In genomic region chr9:133421615-133422542, GRCh38 we compare ENCODE assay signal across 8 cellular contexts. TPM values are rescaled to one million over a fixed set of nuclear protein-coding genes. Genes with fewer than 3 reads are reported as not detected.
DNase-seq lines count a peak whose midpoint lies in the region; ATAC-seq and TF ChIP-seq lines count a peak whose summit lies in the region.

TSS of gene ADAMTS13 (plus strand) at chr9:133422367. CDS start at chr9:133422444, 77 bp downstream.

- DNase-seq in GM06990 (ENCODE audit: extremely low read depth, insufficient read length) (peak; percentile 49), HFFc6 (no peak), KG1 (lab: John Stamatoyannopoulos, UW) (no peak), cerebellum (ENCODE audit: low spot score) (no peak), cortex of kidney (lab: John Stamatoyannopoulos, UW) (no peak)
- DNase-seq in activated naive CD8-positive, alpha-beta T cell treated with anti-CD3 and anti-CD28 coated beads, Interleukin-2, amount 10 ng/mL, durations not matched to agents 7 days and 5 days, result no peak

- no peak for ATAC-seq in activated naive CD8-positive, alpha-beta T cell treated with anti-CD3 and anti-CD28 coated beads, Interleukin-2, amount 10 ng/mL, durations not matched to agents 7 days and 5 days (ENCODE audit: low read depth)
- no peak for ATAC-seq in GM21619 (IDR thresholded peaks at IDR 0.05; ENCODE audit: unreplicated experiment)

- peak; percentile 28 for TF ChIP-seq CTCF in GM06990 (IDR thresholded peaks at IDR 0.05; ENCODE audit: insufficient read depth, low read length, poor library complexity, severe bottlenecking)
- peak; percentile 42; the same call in 1 of the 2 replicates for TF ChIP-seq CTCF in HFFc6 (IDR thresholded peaks at IDR 0.05)
- TF ChIP-seq CTCF in neural cell (IDR thresholded peaks at IDR 0.05; ENCODE audit: poor library complexity, severe bottlenecking), result no peak

- peaks cover 17% of the 10 kb centered on the region for H3K27me3 Mint-ChIP-seq in HFFc6 (ENCODE audit: insufficient read depth)
- peaks cover 5% of the 10 kb centered on the region for H3K27me3 Mint-ChIP-seq in activated naive CD8-positive, alpha-beta T cell treated with anti-CD3 and anti-CD28 coated beads, Interleukin-2, amount 10 ng/mL, durations not matched to agents 7 days and 5 days

- peaks cover 8% of the 10 kb centered on the region for H3K4me1 Mint-ChIP-seq in HFFc6 (ENCODE audit: low read depth)
- peaks cover 23% of the 10 kb centered on the region for H3K4me1 Mint-ChIP-seq in activated naive CD8-positive, alpha-beta T cell treated with anti-CD3 and anti-CD28 coated beads, Interleukin-2, amount 10 ng/mL, durations not matched to agents 7 days and 5 days

- no peaks in the 10 kb centered on the region for H3F3A ChIP-seq in neural cell (ENCODE audit: insufficient read depth, low read length, poor library complexity, severe bottlenecking)

- POLR2A ChIA-PET in activated naive CD8-positive, alpha-beta T cell treated with anti-CD3 and anti-CD28 coated beads, Interleukin-2, amount 10 ng/mL, durations not matched to agents 7 days and 5 days (lab: Charles Lee), result no interaction called here

- no peak within 1 kb of the TSS for H3K27ac ChIP-seq in neural cell (ENCODE audit: low read length)

- no peaks in the 10 kb centered on the region for H3K9me3 ChIP-seq in neural cell (ENCODE audit: low read length)

- no peak for TF ChIP-seq EP300 in neural cell (conservative IDR thresholded peaks at IDR 0.05; ENCODE audit: poor library complexity, severe bottlenecking)

- H3K9me2 ChIP-seq in neural cell (ENCODE audit: insufficient read depth, low read length), result no peaks in the 10 kb centered on the region

- H3K27me3 ChIP-seq in GM06990 (replicated peaks; ENCODE audit: control insufficient read depth, insufficient read depth, low read length), result no peaks in the 10 kb centered on the region; the same call in 1 of the 2 replicates
- no peaks in the 10 kb centered on the region for H3K27me3 ChIP-seq in neural cell (ENCODE audit: insufficient read depth, low read depth, low read length)

- H3K4me3 ChIP-seq in GM06990 (replicated peaks; ENCODE audit: low read depth, low read length), result no peak within 1 kb of the TSS
- no peak within 1 kb of the TSS for H3K4me3 ChIP-seq in neural cell (ENCODE audit: low read length)

- peaks cover 6% of the 10 kb centered on the region for H3K79me2 ChIP-seq in neural cell (replicated peaks; ENCODE audit: insufficient read depth, low read length)

- H2AFZ ChIP-seq in neural cell (ENCODE audit: low read depth, low read length), result no peak within 1 kb of the TSS

- no peak within 1 kb of the TSS for H3K9ac ChIP-seq in neural cell (ENCODE audit: low read length)

- no peak within 1 kb of the TSS for H3K4me3 Mint-ChIP-seq in HFFc6
- H3K4me3 Mint-ChIP-seq in activated naive CD8-positive, alpha-beta T cell treated with anti-CD3 and anti-CD28 coated beads, Interleukin-2, amount 10 ng/mL, durations not matched to agents 7 days and 5 days, result peak within 1 kb of the TSS; percentile 8

- no peak for TF ChIP-seq RAD21 in neural cell (conservative IDR thresholded peaks at IDR 0.05)

- H3K36me3 ChIP-seq in GM06990 (ENCODE audit: control insufficient read depth, insufficient read depth, low read length) (no peaks in the 10 kb centered on the region; the same call in 1 of the 2 replicates), neural cell (ENCODE audit: insufficient read depth, low read length) (no peaks in the 10 kb centered on the region)

- no peak within 1 kb of the TSS for H3K27ac Mint-ChIP-seq in HFFc6
- peak within 1 kb of the TSS; percentile 17 for H3K27ac Mint-ChIP-seq in activated naive CD8-positive, alpha-beta T cell treated with anti-CD3 and anti-CD28 coated beads, Interleukin-2, amount 10 ng/mL, durations not matched to agents 7 days and 5 days

- no peaks in the 10 kb centered on the region for H3K9me3 Mint-ChIP-seq in HFFc6
- H3K9me3 Mint-ChIP-seq in activated naive CD8-positive, alpha-beta T cell treated with anti-CD3 and anti-CD28 coated beads, Interleukin-2, amount 10 ng/mL, durations not matched to agents 7 days and 5 days, result no peaks in the 10 kb centered on the region

- no peak within 1 kb of the TSS for H3K4me2 ChIP-seq in neural cell (ENCODE audit: low read length)

- H3K36me3 Mint-ChIP-seq in HFFc6 (ENCODE audit: low read depth), result no peaks in the 10 kb centered on the region
- H3K36me3 Mint-ChIP-seq in activated naive CD8-positive, alpha-beta T cell treated with anti-CD3 and anti-CD28 coated beads, Interleukin-2, amount 10 ng/mL, durations not matched to agents 7 days and 5 days, result no peaks in the 10 kb centered on the region

- no peaks in the 10 kb centered on the region for H4K20me1 ChIP-seq in neural cell (ENCODE audit: insufficient read depth)

TF ChIP-seq in neural cell, 6 proteins besides CTCF, POLR2A, EP300 and RAD21:
- TF ChIP-seq, protein P1, sequence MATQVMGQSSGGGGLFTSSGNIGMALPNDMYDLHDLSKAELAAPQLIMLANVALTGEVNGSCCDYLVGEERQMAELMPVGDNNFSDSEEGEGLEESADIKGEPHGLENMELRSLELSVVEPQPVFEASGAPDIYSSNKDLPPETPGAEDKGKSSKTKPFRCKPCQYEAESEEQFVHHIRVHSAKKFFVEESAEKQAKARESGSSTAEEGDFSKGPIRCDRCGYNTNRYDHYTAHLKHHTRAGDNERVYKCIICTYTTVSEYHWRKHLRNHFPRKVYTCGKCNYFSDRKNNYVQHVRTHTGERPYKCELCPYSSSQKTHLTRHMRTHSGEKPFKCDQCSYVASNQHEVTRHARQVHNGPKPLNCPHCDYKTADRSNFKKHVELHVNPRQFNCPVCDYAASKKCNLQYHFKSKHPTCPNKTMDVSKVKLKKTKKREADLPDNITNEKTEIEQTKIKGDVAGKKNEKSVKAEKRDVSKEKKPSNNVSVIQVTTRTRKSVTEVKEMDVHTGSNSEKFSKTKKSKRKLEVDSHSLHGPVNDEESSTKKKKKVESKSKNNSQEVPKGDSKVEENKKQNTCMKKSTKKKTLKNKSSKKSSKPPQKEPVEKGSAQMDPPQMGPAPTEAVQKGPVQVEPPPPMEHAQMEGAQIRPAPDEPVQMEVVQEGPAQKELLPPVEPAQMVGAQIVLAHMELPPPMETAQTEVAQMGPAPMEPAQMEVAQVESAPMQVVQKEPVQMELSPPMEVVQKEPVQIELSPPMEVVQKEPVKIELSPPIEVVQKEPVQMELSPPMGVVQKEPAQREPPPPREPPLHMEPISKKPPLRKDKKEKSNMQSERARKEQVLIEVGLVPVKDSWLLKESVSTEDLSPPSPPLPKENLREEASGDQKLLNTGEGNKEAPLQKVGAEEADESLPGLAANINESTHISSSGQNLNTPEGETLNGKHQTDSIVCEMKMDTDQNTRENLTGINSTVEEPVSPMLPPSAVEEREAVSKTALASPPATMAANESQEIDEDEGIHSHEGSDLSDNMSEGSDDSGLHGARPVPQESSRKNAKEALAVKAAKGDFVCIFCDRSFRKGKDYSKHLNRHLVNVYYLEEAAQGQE (IDR thresholded peaks at IDR 0.05; ENCODE audit: borderline replicate concordance), result no peak
- no peak for TF ChIP-seq SMC3 (conservative IDR thresholded peaks at IDR 0.05; ENCODE audit: poor library complexity)
- TF ChIP-seq POLR2AphosphoS5 (IDR thresholded peaks at IDR 0.05), result no peak
- no peak for TF ChIP-seq MXI1 (conservative IDR thresholded peaks at IDR 0.05; ENCODE audit: poor library complexity, severe bottlenecking)

RNA-seq across cellular contexts. Expression of gene ADAMTS13, which starts in this region (rescaled TPM):
- 1 to 10 TPM in 1 of 6 experiments, under 1 TPM in 5; 0.41 to 1.2 (median 0.74) TPM for total RNA-seq in HFFc6 (2021; fragmentation: NEBNext Ultra II Directional; extraction: Animal tissue kit (Norgen Biotek cat#: 25700))
- total RNA-seq in activated naive CD8-positive, alpha-beta T cell treated with anti-CD3 and anti-CD28 coated beads, Interleukin-2, amount 10 ng/mL, durations not matched to agents 7 days and 5 days, result 1 to 10 TPM; 3.2 to 3.5 TPM
- polyA plus RNA-seq in neural cell, result 13.5 and 24.8 TPM in 2 replicates
- polyA minus RNA-seq in neural cell, result 4.4 and 6.6 TPM in 2 replicates
- total RNA-seq in cerebellum, result 2.9 TPM
